In the genomic region with DNA sequence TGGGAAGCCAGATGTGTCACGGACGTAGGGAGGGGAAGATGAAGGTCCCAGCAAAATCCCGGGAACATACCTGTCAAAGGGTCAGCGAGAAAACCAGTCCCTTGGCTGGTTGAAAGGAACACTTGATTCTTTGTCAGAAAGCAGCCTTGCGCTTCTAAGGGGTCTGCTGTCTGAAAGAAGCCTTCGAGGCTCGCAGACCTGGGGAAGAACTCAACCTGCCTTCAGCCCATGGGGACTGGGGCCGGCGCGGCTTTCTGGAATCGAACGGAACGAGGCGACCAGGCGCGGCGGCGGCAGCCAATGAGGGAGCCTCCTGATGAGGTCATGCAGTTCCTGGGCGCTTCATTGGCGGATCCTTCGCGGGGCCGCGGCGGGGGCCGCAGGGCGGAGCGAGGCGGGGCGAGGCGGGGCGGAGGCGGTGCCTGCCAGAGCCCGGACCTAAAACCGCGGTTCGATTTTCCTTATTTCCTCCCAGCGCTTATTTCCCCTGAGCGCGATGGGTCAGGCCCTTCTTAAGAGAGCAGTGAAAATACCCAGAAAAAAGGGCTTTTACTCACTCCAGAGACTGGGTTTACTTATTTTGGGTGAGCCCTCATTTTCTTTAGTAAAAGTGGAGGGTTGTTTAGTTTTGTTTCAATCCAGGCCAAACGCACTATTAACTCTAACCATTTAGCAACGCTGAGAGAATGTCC, we compare ENCODE assay signal across 8 cellular contexts. TPM values are rescaled to one million over a fixed set of nuclear protein-coding genes. Genes with fewer than 3 reads are reported as not detected.
DNase-seq lines count a peak whose midpoint lies in the region; ATAC-seq, FAIRE-seq and TF ChIP-seq lines count a peak whose summit lies in the region.

No MANE protein-coding gene starts in this region.

- H3K4me2 ChIP-seq in HepG2 (ENCODE audit: low read depth, low read length), result peak overlapping the region; percentile 97

- peaks cover 0 to 7% of the 10 kb centered on the region in 2 experiments; a peak in 1 of 5 replicates for H3K27me3 ChIP-seq in HepG2 (ENCODE audit: control insufficient read depth in 1 of 2, insufficient read depth in 2 of 2, low read length in 2 of 2)

- peak in 1 of 2 experiments; percentile 35; a peak in 1 of 4 replicates for TF ChIP-seq POLR2A in HepG2 (IDR thresholded peaks at IDR 0.05; ENCODE audit: insufficient read depth in 1 of 2, low read depth in 2 of 2, low read length in 2 of 2)

- CTCF ChIA-PET in HepG2 (lab: Yijun Ruan, JAX; ENCODE audit: low intra/inter-chr PET ratio, low total read pairs), result no interaction called here

- H4K20me1 ChIP-seq in HepG2 (ENCODE audit: insufficient read depth, low read length), result no peaks in the 10 kb centered on the region

- no peaks in the 10 kb centered on the region for H3K36me3 ChIP-seq in HepG2 (replicated peaks in 1 of 2; ENCODE audit: control insufficient read depth in 1 of 2, insufficient read depth in 2 of 2, low read length in 2 of 2)

- POLR2A ChIA-PET in HepG2 (lab: Yijun Ruan, JAX), result no interaction called here

- peak overlapping the region; percentile 48 to 74 (median 57) for H3K4me3 ChIP-seq in HepG2 (replicated peaks in 1 of 3; ENCODE audit: insufficient read depth in 1 of 3, low read depth in 2 of 3, low read length in 3 of 3)

- no peak for TF ChIP-seq RAD21 in HepG2 (CRISPR knock-in tag; IDR thresholded peaks at IDR 0.05)

- H3K9me3 ChIP-seq in HepG2 (ENCODE audit: low read length), result peaks cover 10% of the 10 kb centered on the region; the same call in 1 of the 2 replicates

- no peak overlapping the region for H3K27ac ChIP-seq in HepG2 (ENCODE audit: extremely low read length, insufficient read depth, low read length)

- TF ChIP-seq CTCF in HepG2 (CRISPR knock-in tag; IDR thresholded peaks at IDR 0.05), result no peak

- BruUV-seq in HepG2 (replicated peaks; lab: Mats Ljungman, UMichigan), result no TSS peak

- intact Hi-C loops in HepG2 (cut with micrococcal nuclease; ENCODE audit: unreplicated experiment), result no loop called here

- 10% methylated on average over 16 of the region's 42 CpGs for WGBS in HepG2 (ENCODE audit: low lambda C conversion rate)

- in situ Hi-C loops in HepG2 (cut with HindIII; ENCODE audit: extremely low pct_ligation_motif_present, low pct_unique_long_range_greater_than_20kb), result no loop called here

- no peak for TF ChIP-seq EP300 in HepG2 (IDR thresholded peaks at IDR 0.05; ENCODE audit: low read depth in 2 of 2, low read length in 2 of 2)
- no peak for TF ChIP-seq EP300 in HepG2 (CRISPR knock-in tag; IDR thresholded peaks at IDR 0.05; ENCODE audit: borderline replicate concordance)

- peak; percentile 93 for ATAC-seq in GM19324 (IDR thresholded peaks at IDR 0.05; ENCODE audit: low FRiP score, unreplicated experiment)
- ATAC-seq in HG03442 (IDR thresholded peaks at IDR 0.05; ENCODE audit: unreplicated experiment), result peak; percentile 98
- peak; percentile 99 for ATAC-seq in HepG2

- peaks cover 14% of the 10 kb centered on the region for H3K4me1 ChIP-seq in HepG2 (ENCODE audit: insufficient read depth, low read length)

- H3K79me2 ChIP-seq in HepG2 (ENCODE audit: insufficient read depth, low read length), result no peaks in the 10 kb centered on the region

- H2AFZ ChIP-seq in HepG2 (ENCODE audit: low read length), result peak overlapping the region; percentile 82

- H3K9ac ChIP-seq in HepG2 (ENCODE audit: insufficient read depth, low read depth, low read length), result peak overlapping the region; percentile 62; the same call in 1 of the 2 replicates

- peak; percentile 59 for FAIRE-seq in HepG2 (lab: Jason Lieb, UNC)

- DNase-seq in AML-193 (lab: John Stamatoyannopoulos, UW) (peak; percentile 87 to 89), NCI-H524 (lab: John Stamatoyannopoulos, UW) (peak; percentile 92 to 95), dermis blood vessel endothelial cell (peak; percentile 92), HepG2 (ENCODE audit: low spot score) (peak; percentile 71)
- DNase-seq in activated CD4-positive, alpha-beta T cell treated with anti-CD3 and anti-CD28 coated beads, Interleukin-2, amount 50 U/mL, for 48 hours, result peak; percentile 91 to 93
- DNase-seq in stimulated activated CD4-positive, alpha-beta T cell treated with anti-CD3 and anti-CD28 coated beads, Interleukin-2, amount 100 ng/mL, for 4 hours (ENCODE audit: low read depth), result peak; percentile 86

TF ChIP-seq in HepG2, 621 proteins besides CTCF, POLR2A, EP300 and RAD21 (continues in another document):
- TF ChIP-seq, protein P1, sequence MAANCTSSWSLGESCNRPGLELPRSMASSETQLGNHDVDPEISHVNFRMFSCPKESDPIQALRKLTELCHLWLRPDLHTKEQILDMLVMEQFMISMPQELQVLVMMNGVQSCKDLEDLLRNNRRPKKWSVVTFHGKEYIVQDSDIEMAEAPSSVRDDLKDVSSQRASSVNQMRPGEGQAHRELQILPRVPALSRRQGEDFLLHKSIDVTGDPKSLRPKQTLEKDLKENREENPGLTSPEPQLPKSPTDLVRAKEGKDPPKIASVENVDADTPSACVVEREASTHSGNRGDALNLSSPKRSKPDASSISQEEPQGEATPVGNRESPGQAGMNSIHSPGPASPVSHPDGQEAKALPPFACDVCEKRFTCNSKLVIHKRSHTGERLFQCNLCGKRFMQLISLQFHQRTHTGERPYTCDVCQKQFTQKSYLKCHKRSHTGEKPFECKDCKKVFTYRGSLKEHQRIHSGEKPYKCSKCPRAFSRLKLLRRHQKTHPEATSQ (CRISPR knock-in tag; IDR thresholded peaks at IDR 0.05; ENCODE audit: borderline replicate concordance), result no peak
- TF ChIP-seq SATB2 (CRISPR knock-in tag; IDR thresholded peaks at IDR 0.05) (no peak), ZNF292 (CRISPR knock-in tag; IDR thresholded peaks at IDR 0.05; ENCODE audit: borderline replicate concordance, low read depth) (no peak), ZNF773 (CRISPR knock-in tag; IDR thresholded peaks at IDR 0.05; ENCODE audit: borderline replicate concordance) (no peak), GTF3A (CRISPR knock-in tag; conservative IDR thresholded peaks at IDR 0.05) (no peak), TCF7 (IDR thresholded peaks at IDR 0.05; ENCODE audit: low read depth) (no peak), KLF15 (CRISPR knock-in tag; IDR thresholded peaks at IDR 0.05; ENCODE audit: borderline replicate concordance) (no peak), CHCHD3 (CRISPR knock-in tag; IDR thresholded peaks at IDR 0.05) (no peak), MBD4 (IDR thresholded peaks at IDR 0.05; ENCODE audit: borderline replicate concordance, low read length) (no peak), SAFB2 (CRISPR knock-in tag; IDR thresholded peaks at IDR 0.05; ENCODE audit: borderline replicate concordance, low read depth) (no peak), HCFC1 (IDR thresholded peaks at IDR 0.05; ENCODE audit: low read depth, low read length) (no peak), ZNF251 (CRISPR knock-in tag; IDR thresholded peaks at IDR 0.05) (no peak)

RNA-seq across cellular contexts. Expression of a gene that starts 11.8 kb away (rescaled TPM):
- total RNA-seq in dermis blood vessel endothelial cell, result 37.1 and 63.3 TPM in 2 replicates
- total RNA-seq in HepG2 (2016; rRNA removed; fragmentation: Illumina TruSeq; extraction: Trizol), result 1.3 and 2.4 TPM in 2 replicates
- 2.6 and 3.2 TPM in 2 replicates for total RNA-seq in HepG2 (2016; cell fraction: cytosol; rRNA removed; fragmentation: Illumina TruSeq; extraction: Trizol; ENCODE audit: low read depth)
- total RNA-seq in HepG2 (2016; cell fraction: insoluble cytoplasmic fraction; rRNA removed; fragmentation: Illumina TruSeq; extraction: Trizol), result 2.0 TPM in 2 replicates
- total RNA-seq in HepG2 (2016; cell fraction: membrane; rRNA removed; fragmentation: Illumina TruSeq; extraction: Trizol), result 7.9 and 8.4 TPM in 2 replicates
- total RNA-seq in HepG2 (2016; cell fraction: nucleus; rRNA removed; fragmentation: Illumina TruSeq; extraction: Trizol), result 1.1 and 2.2 TPM in 2 replicates
- 3.2 and 4.5 TPM in 2 replicates for polyA plus RNA-seq in HepG2 (2011; rRNA removed)
- polyA plus RNA-seq in HepG2 (2011; cell fraction: cytosol; rRNA removed), result 2.5 and 3.9 TPM in 2 replicates
- polyA plus RNA-seq in HepG2 (2011; cell fraction: nucleus; rRNA removed), result 2.6 and 2.8 TPM in 2 replicates
- polyA plus RNA-seq in HepG2 (2012), result 3.0 and 5.4 TPM in 2 replicates
- 4.6 and 7.5 TPM in 2 replicates for polyA plus RNA-seq in HepG2 (2016; cell fraction: cytosol; fragmentation: Illumina TruSeq; extraction: Trizol; ENCODE audit: low read depth)
- polyA plus RNA-seq in HepG2 (2016; cell fraction: insoluble cytoplasmic fraction; fragmentation: Illumina TruSeq; extraction: Trizol; ENCODE audit: low read depth), result 3.9 and 4.3 TPM in 2 replicates
- 8.4 and 12.0 TPM in 2 replicates for polyA plus RNA-seq in HepG2 (2016; cell fraction: membrane; fragmentation: Illumina TruSeq; extraction: Trizol; ENCODE audit: low read depth)
- polyA plus RNA-seq in HepG2 (2016; cell fraction: nucleus; fragmentation: Illumina TruSeq; extraction: Trizol; ENCODE audit: insufficient read depth, low read depth), result 3.6 and 5.4 TPM in 2 replicates
- polyA minus RNA-seq in HepG2 (2011; rRNA and poly(A)+ RNA removed; ENCODE audit: low replicate concordance), result 6.2 and 22.2 TPM in 2 replicates
- polyA minus RNA-seq in HepG2 (2011; cell fraction: cytosol; rRNA and poly(A)+ RNA removed), result 4.2 and 9.8 TPM in 2 replicates
- polyA minus RNA-seq in HepG2 (2011; cell fraction: nucleus; rRNA and poly(A)+ RNA removed), result 1.8 and 3.2 TPM in 2 replicates
